In genomic region chr10:47400786-47401185, GRCh38 we compare ENCODE assay signal across 1 cellular context.
TF ChIP-seq lines count a peak whose summit lies in the region.

No MANE protein-coding gene starts in this region.

TF ChIP-seq in IMR-90, 13 proteins besides CTCF, POLR2A, EP300 and RAD21:
- TF ChIP-seq BHLHE40 (IDR thresholded peaks at IDR 0.05; ENCODE audit: low read depth, low read length) (no peak), MXI1 (IDR thresholded peaks at IDR 0.05; ENCODE audit: borderline replicate concordance, low read depth, low read length) (no peak), RCOR1 (IDR thresholded peaks at IDR 0.05; ENCODE audit: insufficient replicate concordance, low read length) (no peak), NFE2L2 (IDR thresholded peaks at IDR 0.05; ENCODE audit: low read depth, low read length) (no peak), CEBPB (IDR thresholded peaks at IDR 0.05; ENCODE audit: low read depth, low read length) (no peak), USF2 (IDR thresholded peaks at IDR 0.05; ENCODE audit: low read depth, low read length) (no peak), MAZ (IDR thresholded peaks at IDR 0.05; ENCODE audit: borderline replicate concordance, low read depth, low read length) (no peak), MAFK (IDR thresholded peaks at IDR 0.05; ENCODE audit: low read depth, low read length) (no peak), ELK1 (IDR thresholded peaks at IDR 0.05; ENCODE audit: borderline replicate concordance, low read depth, low read length) (no peak), CHD1 (IDR thresholded peaks at IDR 0.05; ENCODE audit: low read depth, low read length) (no peak), RFX5 (IDR thresholded peaks at IDR 0.05; ENCODE audit: low read depth, low read length) (no peak), FOS (IDR thresholded peaks at IDR 0.05; ENCODE audit: low read depth, low read length) (no peak), SMC3 (IDR thresholded peaks at IDR 0.05; ENCODE audit: low read depth, low read length) (no peak)
